In the genomic region with DNA sequence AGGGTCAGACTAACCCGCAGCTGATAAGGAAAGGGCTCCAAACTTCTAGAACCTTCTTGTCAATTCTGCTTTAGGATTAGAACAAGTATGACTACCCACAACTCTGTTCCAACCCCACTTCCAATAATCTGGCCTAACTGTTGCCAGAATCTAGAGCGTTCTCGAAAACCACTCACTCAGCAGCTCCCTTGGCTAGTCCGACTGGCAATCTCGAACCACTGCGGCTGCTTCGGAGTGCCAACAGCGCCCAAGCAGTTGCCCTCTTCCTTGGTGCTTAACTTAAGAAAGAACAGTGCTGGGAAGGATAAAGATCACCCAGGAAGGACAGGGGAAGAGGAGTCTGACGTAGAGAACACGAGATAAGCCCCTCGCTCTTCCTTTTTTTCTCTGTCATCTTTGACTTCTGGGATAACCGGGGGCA, we compare ENCODE assay signal across 8 cellular contexts. TPM values are rescaled to one million over a fixed set of nuclear protein-coding genes. Genes with fewer than 3 reads are reported as not detected.
DNase-seq lines count a peak whose midpoint lies in the region; ATAC-seq and TF ChIP-seq lines count a peak whose summit lies in the region.

No MANE protein-coding gene starts in this region.

- H3K36me3 Mint-ChIP-seq in naive thymus-derived CD8-positive, alpha-beta T cell = peaks cover 0 to 12% (median 9%) of the 10 kb centered on the region in 3 donors

- peaks cover 33 to 85% (median 82%) of the 10 kb centered on the region in 4 donors for H3K4me1 Mint-ChIP-seq in naive thymus-derived CD8-positive, alpha-beta T cell

- H3K9me3 Mint-ChIP-seq in naive thymus-derived CD8-positive, alpha-beta T cell = peaks cover 0 to 4% (median 0%) of the 10 kb centered on the region in 9 donors

- peak overlapping the region; percentile 96 for H3K4me3 ChIP-seq in endocrine pancreas (ENCODE audit: control insufficient read depth, insufficient read depth, low read length)

- no peaks in the 10 kb centered on the region for H3K36me3 ChIP-seq in endocrine pancreas (ENCODE audit: control insufficient read depth, insufficient read depth, low read length)

- peak overlapping the region; percentile 99 for H3K9ac ChIP-seq in endocrine pancreas (ENCODE audit: control insufficient read depth, insufficient read depth, low read length)

- ATAC-seq in SK-N-SH treated with all-trans-retinoic acid at 6 μM for 48 hours (peak; percentile 5; the same call in 1 of the 3 replicates), GM18868 (IDR thresholded peaks at IDR 0.05; ENCODE audit: unreplicated experiment) (no peak), GM18867 (IDR thresholded peaks at IDR 0.05; ENCODE audit: unreplicated experiment) (no peak)
- no peak for ATAC-seq in naive thymus-derived CD8-positive, alpha-beta T cell

- no peaks in the 10 kb centered on the region for H3K27me3 ChIP-seq in endocrine pancreas (ENCODE audit: control insufficient read depth, insufficient read depth, low read length)

- H3K27ac Mint-ChIP-seq in naive thymus-derived CD8-positive, alpha-beta T cell = peak overlapping the region; percentile 98 to 100 (median 100)

- DNase-seq in NCI-H748 (lab: John Stamatoyannopoulos, UW; ENCODE audit: unreplicated experiment) (peak; percentile 30), NCI-H748 treated with DMSO at 0.1 percent for 48 hours (lab: John Stamatoyannopoulos, UW) (no peak), NCI-H1694 treated with DMSO at 0.1 percent for 48 hours (lab: John Stamatoyannopoulos, UW) (no peak)
- DNase-seq in naive thymus-derived CD8-positive, alpha-beta T cell = peak in 1 of 10 donors; percentile 22

- POLR2A ChIA-PET in naive thymus-derived CD8-positive, alpha-beta T cell (lab: Charles Lee) = interaction anchor here (0.5 to 7.2 kb wide), 10 partner anchors 30 to 328 kb away, joined by 3 to 83 read pairs (median 8); a partner anchor contains a TSS

- H3K4me3 Mint-ChIP-seq in naive thymus-derived CD8-positive, alpha-beta T cell = peak overlapping the region; percentile 94 to 100 (median 100)

- peaks cover 7% of the 10 kb centered on the region for H3K4me1 ChIP-seq in endocrine pancreas (ENCODE audit: control insufficient read depth, insufficient read depth, low read length)

- no peaks in the 10 kb centered on the region for H3K9me3 ChIP-seq in endocrine pancreas (ENCODE audit: control insufficient read depth, low read length)

- H3K27me3 Mint-ChIP-seq in naive thymus-derived CD8-positive, alpha-beta T cell = no peaks in the 10 kb centered on the region

TF ChIP-seq in SK-N-SH treated with all-trans-retinoic acid at 6 μM for 48 hours, 23 proteins besides CTCF, POLR2A, EP300 and RAD21:
- TF ChIP-seq ZC3H10 (CRISPR knock-in tag; IDR thresholded peaks at IDR 0.05) (no peak), RARB (CRISPR knock-in tag; IDR thresholded peaks at IDR 0.05) (no peak), SNAI2 (CRISPR knock-in tag; IDR thresholded peaks at IDR 0.05) (no peak), ZFP30 (CRISPR knock-in tag; IDR thresholded peaks at IDR 0.05) (no peak)

RNA-seq across cellular contexts. Expression of a gene that starts 0.8 kb away (rescaled TPM):
- total RNA-seq in naive thymus-derived CD8-positive, alpha-beta T cell = 100 to 1,000 TPM; 118 to 129 TPM
- 10 to 100 TPM; 63.6 to 70.1 (median 66.2) TPM for polyA plus RNA-seq in naive thymus-derived CD8-positive, alpha-beta T cell

RNA-seq across cellular contexts. Expression of a gene that starts 3.5 kb away (rescaled TPM):
- 10 to 100 TPM; 19.1 to 19.2 TPM for total RNA-seq in naive thymus-derived CD8-positive, alpha-beta T cell
- polyA plus RNA-seq in naive thymus-derived CD8-positive, alpha-beta T cell = 10 to 100 TPM; 20.5 to 30.2 (median 21.9) TPM

RNA-seq across cellular contexts. Expression of a gene that starts 34.0 kb away (rescaled TPM):
- total RNA-seq in naive thymus-derived CD8-positive, alpha-beta T cell = under 1 TPM; 0.52 to 0.94 TPM
- polyA plus RNA-seq in naive thymus-derived CD8-positive, alpha-beta T cell = under 1 TPM; 0.09 to 0.33 (median 0.13) TPM

RNA-seq across cellular contexts. Expression of a gene that starts 49.8 kb away (rescaled TPM):
- 10 to 100 TPM; 30.6 to 34.1 TPM for total RNA-seq in naive thymus-derived CD8-positive, alpha-beta T cell
- 10 to 100 TPM; 27.0 to 33.6 (median 27.5) TPM for polyA plus RNA-seq in naive thymus-derived CD8-positive, alpha-beta T cell
